ENCODE assay signal across 17 cellular contexts in the genomic region with DNA sequence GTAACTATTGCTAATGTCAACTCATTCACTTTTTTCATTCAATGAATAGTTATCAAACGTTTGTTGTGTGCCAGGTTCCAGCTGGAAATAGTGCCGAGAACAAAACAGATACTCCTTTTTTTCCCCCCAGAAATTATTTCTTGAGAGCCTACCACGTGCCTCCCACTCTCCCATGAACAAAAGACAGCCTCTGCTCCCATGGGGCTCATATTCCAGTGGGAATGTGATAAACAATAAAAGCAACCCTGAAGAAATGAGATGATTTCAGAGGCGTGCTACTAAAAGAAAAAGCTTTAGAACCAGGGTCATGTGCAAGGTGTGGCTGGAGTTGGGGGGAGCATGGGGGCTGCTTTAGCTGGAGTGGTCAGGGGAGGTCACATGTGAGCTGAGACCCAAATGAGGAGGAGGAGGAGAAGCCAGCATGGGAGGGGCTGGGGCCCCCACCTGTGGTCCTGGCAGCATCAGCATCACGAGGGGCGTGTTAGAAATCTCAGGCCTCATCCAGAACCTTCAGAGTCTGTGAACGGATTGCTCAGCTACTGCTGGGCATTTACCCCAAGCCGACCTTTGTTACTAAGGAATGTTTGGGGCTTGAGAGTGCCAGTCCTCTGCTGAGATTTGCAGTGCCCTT.
A peak's percentile ranks its signal among the peaks of the same experiment; 100 is the strongest.
DNase-seq lines count a peak whose midpoint lies in the region; TF ChIP-seq lines count a peak whose summit lies in the region.
"Had no signal": no experiment of that assay in that cellular context is flagged by ENCODE, and none has a peak within 500 bp of the region (broad histone marks: within the 10 kb centered on the region; RNA-seq: fewer than 3 reads in every experiment).

No MANE protein-coding gene starts in this region.

- DNase-seq in Ammon's horn (ENCODE audit: low spot score) (peak; percentile 9), NCI-H69 (lab: John Stamatoyannopoulos, UW) (peak; percentile 37), neural progenitor cell (ENCODE audit: low spot score) (no peak), SKM-1 treated with dmso at 0.1 percent for 144 hours (lab: John Stamatoyannopoulos, UW; ENCODE audit: unreplicated experiment) (no peak)
- DNase-seq in activated CD4-positive, alpha-beta T cell treated with anti-CD3 and anti-CD28 coated beads, Interleukin-2, amount 10 ng/mL, durations not matched to agents 7 days and 5 days, result no peak
- DNase-seq in activated CD8-positive, alpha-beta memory T cell treated with anti-CD3 and anti-CD28 coated beads, Interleukin-2, amount 50 U/mL, for 4 hours, result no peak
- DNase-seq: Caco-2, DMS53, HCEC 1CT, NCI-H1694, NCI-H226, Peyer's patch, Right ventricle myocardium superior had no signal

- H3K36me3 Mint-ChIP-seq in neural progenitor cell, result no peaks in the 10 kb centered on the region
- no peaks in the 10 kb centered on the region for H3K36me3 Mint-ChIP-seq in activated CD4-positive, alpha-beta T cell treated with anti-CD3 and anti-CD28 coated beads, Interleukin-2, amount 10 ng/mL, durations not matched to agents 7 days and 5 days (ENCODE audit: low read depth)

- no peak overlapping the region for H3K9ac ChIP-seq in neural progenitor cell
- H3K9ac ChIP-seq: BLaER1 treated with 17β-estradiol and CSF1 and Interleukin-3, amounts not matched to agents 10 nM and 100 nM had no signal

- H3K36me3 ChIP-seq in HEK293 (ENCODE audit: control insufficient read depth in 2 of 2, insufficient read depth in 1 of 2, low read length in 2 of 2), result no peaks in the 10 kb centered on the region
- H3K36me3 ChIP-seq in neural progenitor cell, result no peaks in the 10 kb centered on the region
- H3K36me3 ChIP-seq: BLaER1 treated with 17β-estradiol and CSF1 and Interleukin-3, amounts not matched to agents 10 nM and 100 nM; Peyer's patch had no signal

- H3K79me2 ChIP-seq in neural progenitor cell (ENCODE audit: low read depth), result no peaks in the 10 kb centered on the region

- H3K27ac Mint-ChIP-seq in neural progenitor cell, result peak overlapping the region; percentile 78
- no peak overlapping the region for H3K27ac Mint-ChIP-seq in activated CD4-positive, alpha-beta T cell treated with anti-CD3 and anti-CD28 coated beads, Interleukin-2, amount 10 ng/mL, durations not matched to agents 7 days and 5 days
- H3K27ac Mint-ChIP-seq: IgD-negative memory B cell; T-helper 1 cell treated with Interleukin-12 subunit alpha and Interleukin-12 subunit beta and Interleukin-4 antibody, amounts not matched to agents 30 μg/mL and 1 μg/mL, for 36 hours had no signal

- no peak overlapping the region for H3K4me3 Mint-ChIP-seq in neural progenitor cell
- no peak overlapping the region for H3K4me3 Mint-ChIP-seq in activated CD4-positive, alpha-beta T cell treated with anti-CD3 and anti-CD28 coated beads, Interleukin-2, amount 10 ng/mL, durations not matched to agents 7 days and 5 days
- H3K4me3 Mint-ChIP-seq: IgD-negative memory B cell; T-helper 1 cell treated with Interleukin-12 subunit alpha and Interleukin-12 subunit beta and Interleukin-4 antibody, amounts not matched to agents 30 μg/mL and 1 μg/mL, for 36 hours had no signal

- H4K20me1 ChIP-seq in neural progenitor cell (ENCODE audit: low read depth), result no peaks in the 10 kb centered on the region
- H4K20me1 ChIP-seq: BLaER1 treated with 17β-estradiol and CSF1 and Interleukin-3, amounts not matched to agents 10 nM and 100 nM had no signal

- H3K27ac ChIP-seq in HEK293 (ENCODE audit: extremely low read depth, low read depth, low read length) (no peak overlapping the region), neural progenitor cell (no peak overlapping the region)
- H3K27ac ChIP-seq: BLaER1 treated with 17β-estradiol and CSF1 and Interleukin-3, amounts not matched to agents 10 nM and 100 nM; Peyer's patch had no signal

- POLR2A ChIA-PET in HEK293 (lab: Yijun Ruan, JAX), result no interaction called here
- POLR2A ChIA-PET in activated CD4-positive, alpha-beta T cell treated with anti-CD3 and anti-CD28 coated beads, Interleukin-2, amount 10 ng/mL, durations not matched to agents 7 days and 5 days (lab: Charles Lee), result no interaction called here

- H3K9me3 ChIP-seq in HEK293 (ENCODE audit: control insufficient read depth, insufficient read depth, low read depth, low read length) (no peaks in the 10 kb centered on the region), neural progenitor cell (ENCODE audit: low read depth) (no peaks in the 10 kb centered on the region)
- H3K9me3 ChIP-seq: Caco-2, Peyer's patch had no signal

- peaks cover 8% of the 10 kb centered on the region for H3K27me3 Mint-ChIP-seq in neural progenitor cell (ENCODE audit: insufficient read depth, low read depth)
- peaks cover 7% of the 10 kb centered on the region for H3K27me3 Mint-ChIP-seq in activated CD4-positive, alpha-beta T cell treated with anti-CD3 and anti-CD28 coated beads, Interleukin-2, amount 10 ng/mL, durations not matched to agents 7 days and 5 days

- no peak overlapping the region for H3K4me3 ChIP-seq in HEK293 (ENCODE audit: low read depth, low read length)
- H3K4me3 ChIP-seq in neural progenitor cell, result no peak overlapping the region
- H3K4me3 ChIP-seq: BLaER1 treated with 17β-estradiol and CSF1 and Interleukin-3, amounts not matched to agents 10 nM and 100 nM; Peyer's patch had no signal

- peaks cover 11% of the 10 kb centered on the region for H3K4me1 Mint-ChIP-seq in neural progenitor cell
- no peaks in the 10 kb centered on the region for H3K4me1 Mint-ChIP-seq in activated CD4-positive, alpha-beta T cell treated with anti-CD3 and anti-CD28 coated beads, Interleukin-2, amount 10 ng/mL, durations not matched to agents 7 days and 5 days

- H2AFZ ChIP-seq in neural progenitor cell (replicated peaks), result no peak overlapping the region

- no peaks in the 10 kb centered on the region for H3F3A ChIP-seq in neural progenitor cell (ENCODE audit: low read depth)

- H3K4me2 ChIP-seq in neural progenitor cell, result no peak overlapping the region
- H3K4me2 ChIP-seq: BLaER1 treated with 17β-estradiol and CSF1 and Interleukin-3, amounts not matched to agents 10 nM and 100 nM had no signal

- H3K9me3 Mint-ChIP-seq in neural progenitor cell, result peaks cover 8% of the 10 kb centered on the region
- no peaks in the 10 kb centered on the region for H3K9me3 Mint-ChIP-seq in activated CD4-positive, alpha-beta T cell treated with anti-CD3 and anti-CD28 coated beads, Interleukin-2, amount 10 ng/mL, durations not matched to agents 7 days and 5 days
- H3K9me3 Mint-ChIP-seq: T-helper 1 cell treated with Interleukin-12 subunit alpha and Interleukin-12 subunit beta and Interleukin-4 antibody, amounts not matched to agents 30 μg/mL and 1 μg/mL, for 36 hours had no signal

- CTCF ChIA-PET in HEK293 (lab: Yijun Ruan, JAX), result interaction anchor here (0.5 kb wide), 1 partner anchor 39 kb away, joined by 3 read pairs; no protein-coding TSS in a partner anchor
- CTCF ChIA-PET in activated CD4-positive, alpha-beta T cell treated with anti-CD3 and anti-CD28 coated beads, Interleukin-2, amount 10 ng/mL, durations not matched to agents 7 days and 5 days (lab: Charles Lee), result interaction anchor here (1.1 kb wide), 1 partner anchor 12 kb away, joined by 3 read pairs; no protein-coding TSS in a partner anchor

- H3K4me1 ChIP-seq in HEK293 (ENCODE audit: control insufficient read depth, insufficient read depth, low read length) (peaks cover 6% of the 10 kb centered on the region), neural progenitor cell (no peaks in the 10 kb centered on the region)
- H3K4me1 ChIP-seq: Caco-2, Peyer's patch had no signal

- no peaks in the 10 kb centered on the region for H3K27me3 ChIP-seq in neural progenitor cell
- H3K27me3 ChIP-seq: BLaER1 treated with 17β-estradiol and CSF1 and Interleukin-3, amounts not matched to agents 10 nM and 100 nM; Peyer's patch had no signal

- no peak for TF ChIP-seq CTCF in HEK293 (tag by site-specific recombination; IDR thresholded peaks at IDR 0.05)
- no peak for TF ChIP-seq CTCF in neural progenitor cell (IDR thresholded peaks at IDR 0.05)

TF ChIP-seq in HEK293, 187 proteins besides CTCF, POLR2A, EP300 and RAD21 (continues in another document):
- TF ChIP-seq ZFHX2 (tag by site-specific recombination; conservative IDR thresholded peaks at IDR 0.05) (peak; percentile 43), ZNF114 (tag by site-specific recombination; IDR thresholded peaks at IDR 0.05) (no peak), ZNF138 (tag by site-specific recombination; IDR thresholded peaks at IDR 0.05; ENCODE audit: borderline replicate concordance) (no peak), SCRT1 (tag by site-specific recombination; IDR thresholded peaks at IDR 0.05; ENCODE audit: borderline replicate concordance) (peak; percentile 55; the same call in 1 of the 2 replicates), ZNF433 (tag by site-specific recombination; IDR thresholded peaks at IDR 0.05; ENCODE audit: low read depth) (no peak)
- TF ChIP-seq, protein P1, sequence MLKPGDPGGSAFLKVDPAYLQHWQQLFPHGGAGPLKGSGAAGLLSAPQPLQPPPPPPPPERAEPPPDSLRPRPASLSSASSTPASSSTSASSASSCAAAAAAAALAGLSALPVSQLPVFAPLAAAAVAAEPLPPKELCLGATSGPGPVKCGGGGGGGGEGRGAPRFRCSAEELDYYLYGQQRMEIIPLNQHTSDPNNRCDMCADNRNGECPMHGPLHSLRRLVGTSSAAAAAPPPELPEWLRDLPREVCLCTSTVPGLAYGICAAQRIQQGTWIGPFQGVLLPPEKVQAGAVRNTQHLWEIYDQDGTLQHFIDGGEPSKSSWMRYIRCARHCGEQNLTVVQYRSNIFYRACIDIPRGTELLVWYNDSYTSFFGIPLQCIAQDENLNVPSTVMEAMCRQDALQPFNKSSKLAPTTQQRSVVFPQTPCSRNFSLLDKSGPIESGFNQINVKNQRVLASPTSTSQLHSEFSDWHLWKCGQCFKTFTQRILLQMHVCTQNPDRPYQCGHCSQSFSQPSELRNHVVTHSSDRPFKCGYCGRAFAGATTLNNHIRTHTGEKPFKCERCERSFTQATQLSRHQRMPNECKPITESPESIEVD (tag by site-specific recombination; IDR thresholded peaks at IDR 0.05), result 0 out of 2 replicates have a peak, but pooled peaks have one; percentile 17
- TF ChIP-seq, protein P2, sequence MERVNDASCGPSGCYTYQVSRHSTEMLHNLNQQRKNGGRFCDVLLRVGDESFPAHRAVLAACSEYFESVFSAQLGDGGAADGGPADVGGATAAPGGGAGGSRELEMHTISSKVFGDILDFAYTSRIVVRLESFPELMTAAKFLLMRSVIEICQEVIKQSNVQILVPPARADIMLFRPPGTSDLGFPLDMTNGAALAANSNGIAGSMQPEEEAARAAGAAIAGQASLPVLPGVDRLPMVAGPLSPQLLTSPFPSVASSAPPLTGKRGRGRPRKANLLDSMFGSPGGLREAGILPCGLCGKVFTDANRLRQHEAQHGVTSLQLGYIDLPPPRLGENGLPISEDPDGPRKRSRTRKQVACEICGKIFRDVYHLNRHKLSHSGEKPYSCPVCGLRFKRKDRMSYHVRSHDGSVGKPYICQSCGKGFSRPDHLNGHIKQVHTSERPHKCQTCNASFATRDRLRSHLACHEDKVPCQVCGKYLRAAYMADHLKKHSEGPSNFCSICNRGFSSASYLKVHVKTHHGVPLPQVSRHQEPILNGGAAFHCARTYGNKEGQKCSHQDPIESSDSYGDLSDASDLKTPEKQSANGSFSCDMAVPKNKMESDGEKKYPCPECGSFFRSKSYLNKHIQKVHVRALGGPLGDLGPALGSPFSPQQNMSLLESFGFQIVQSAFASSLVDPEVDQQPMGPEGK (tag by site-specific recombination; IDR thresholded peaks at IDR 0.05), result 0 out of 2 replicates have a peak, but pooled peaks have one; percentile 40

Comparison
In these comparisons a context has a peak if more than half of its experiments do, and no peak if none do; other contexts are left out.
1. DNase-seq: peak in Ammon's horn (single experiment) and NCI-H69 (single experiment); none in neural progenitor cell (single experiment), activated CD4-positive, alpha-beta T cell treated with anti-CD3 and anti-CD28 coated beads, Interleukin-2, amount 10 ng/mL, durations not matched to agents 7 days and 5 days (single experiment), activated CD8-positive, alpha-beta memory T cell treated with anti-CD3 and anti-CD28 coated beads, Interleukin-2, amount 50 U/mL, for 4 hours (single experiment) and SKM-1 treated with dmso at 0.1 percent for 144 hours (single experiment).